Comparison of ENCODE assay signal across 1 cellular context in the genomic region with DNA sequence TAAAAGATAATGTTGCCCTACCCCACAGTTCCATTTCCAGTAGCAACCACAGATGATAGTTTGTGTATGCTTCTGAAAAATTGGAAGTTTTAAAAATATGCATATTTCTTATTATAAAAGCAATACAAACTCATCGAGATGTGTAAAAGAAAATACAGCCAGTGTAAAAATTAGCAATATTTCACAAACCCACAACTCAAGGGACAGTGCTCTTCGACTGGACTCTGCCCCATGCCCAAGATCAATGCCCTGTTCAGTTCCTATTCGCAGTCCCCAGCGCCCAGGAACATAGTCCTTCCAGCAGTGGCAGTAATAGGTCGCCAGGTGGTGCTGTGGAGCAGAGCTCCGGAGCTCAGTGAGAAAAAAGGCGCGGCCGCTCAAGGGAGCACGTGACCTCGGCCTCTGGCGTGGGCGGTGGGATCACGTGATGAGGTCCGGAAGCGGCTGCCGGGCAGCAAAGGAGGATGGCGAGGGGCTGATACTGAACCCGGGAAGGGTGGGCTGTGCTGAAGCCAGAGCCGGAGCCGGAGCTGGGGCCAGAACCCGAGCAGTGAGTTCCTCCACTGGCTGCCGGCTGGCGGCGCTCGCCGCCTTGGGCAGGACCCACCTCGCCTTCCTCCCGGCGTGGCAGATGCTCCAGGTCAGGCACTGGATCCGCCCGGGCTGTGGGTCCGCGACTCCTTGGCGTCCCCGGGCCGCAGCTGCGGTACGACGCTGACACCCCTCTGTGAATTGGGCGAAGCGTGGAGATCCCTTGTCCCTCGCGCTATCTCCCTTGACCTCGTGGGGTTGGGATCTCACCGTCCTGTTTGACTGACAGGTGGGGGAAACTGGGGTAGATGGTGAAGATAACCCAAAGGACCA.
TF ChIP-seq lines count a peak whose summit lies in the region.

A gene (plus strand): TSS at position 430 of the 864 bp plus-strand sequence. CDS start 11,190 bp downstream, outside the sequence.

TF ChIP-seq in K562, 482 proteins besides CTCF, POLR2A, EP300 and RAD21 (continued from another document):
- TF ChIP-seq, protein P1, sequence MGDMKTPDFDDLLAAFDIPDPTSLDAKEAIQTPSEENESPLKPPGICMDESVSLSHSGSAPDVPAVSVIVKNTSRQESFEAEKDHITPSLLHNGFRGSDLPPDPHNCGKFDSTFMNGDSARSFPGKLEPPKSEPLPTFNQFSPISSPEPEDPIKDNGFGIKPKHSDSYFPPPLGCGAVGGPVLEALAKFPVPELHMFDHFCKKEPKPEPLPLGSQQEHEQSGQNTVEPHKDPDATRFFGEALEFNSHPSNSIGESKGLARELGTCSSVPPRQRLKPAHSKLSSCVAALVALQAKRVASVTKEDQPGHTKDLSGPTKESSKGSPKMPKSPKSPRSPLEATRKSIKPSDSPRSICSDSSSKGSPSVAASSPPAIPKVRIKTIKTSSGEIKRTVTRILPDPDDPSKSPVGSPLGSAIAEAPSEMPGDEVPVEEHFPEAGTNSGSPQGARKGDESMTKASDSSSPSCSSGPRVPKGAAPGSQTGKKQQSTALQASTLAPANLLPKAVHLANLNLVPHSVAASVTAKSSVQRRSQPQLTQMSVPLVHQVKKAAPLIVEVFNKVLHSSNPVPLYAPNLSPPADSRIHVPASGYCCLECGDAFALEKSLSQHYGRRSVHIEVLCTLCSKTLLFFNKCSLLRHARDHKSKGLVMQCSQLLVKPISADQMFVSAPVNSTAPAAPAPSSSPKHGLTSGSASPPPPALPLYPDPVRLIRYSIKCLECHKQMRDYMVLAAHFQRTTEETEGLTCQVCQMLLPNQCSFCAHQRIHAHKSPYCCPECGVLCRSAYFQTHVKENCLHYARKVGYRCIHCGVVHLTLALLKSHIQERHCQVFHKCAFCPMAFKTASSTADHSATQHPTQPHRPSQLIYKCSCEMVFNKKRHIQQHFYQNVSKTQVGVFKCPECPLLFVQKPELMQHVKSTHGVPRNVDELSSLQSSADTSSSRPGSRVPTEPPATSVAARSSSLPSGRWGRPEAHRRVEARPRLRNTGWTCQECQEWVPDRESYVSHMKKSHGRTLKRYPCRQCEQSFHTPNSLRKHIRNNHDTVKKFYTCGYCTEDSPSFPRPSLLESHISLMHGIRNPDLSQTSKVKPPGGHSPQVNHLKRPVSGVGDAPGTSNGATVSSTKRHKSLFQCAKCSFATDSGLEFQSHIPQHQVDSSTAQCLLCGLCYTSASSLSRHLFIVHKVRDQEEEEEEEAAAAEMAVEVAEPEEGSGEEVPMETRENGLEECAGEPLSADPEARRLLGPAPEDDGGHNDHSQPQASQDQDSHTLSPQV (IDR thresholded peaks at IDR 0.05): no peak
- TF ChIP-seq, protein P2, sequence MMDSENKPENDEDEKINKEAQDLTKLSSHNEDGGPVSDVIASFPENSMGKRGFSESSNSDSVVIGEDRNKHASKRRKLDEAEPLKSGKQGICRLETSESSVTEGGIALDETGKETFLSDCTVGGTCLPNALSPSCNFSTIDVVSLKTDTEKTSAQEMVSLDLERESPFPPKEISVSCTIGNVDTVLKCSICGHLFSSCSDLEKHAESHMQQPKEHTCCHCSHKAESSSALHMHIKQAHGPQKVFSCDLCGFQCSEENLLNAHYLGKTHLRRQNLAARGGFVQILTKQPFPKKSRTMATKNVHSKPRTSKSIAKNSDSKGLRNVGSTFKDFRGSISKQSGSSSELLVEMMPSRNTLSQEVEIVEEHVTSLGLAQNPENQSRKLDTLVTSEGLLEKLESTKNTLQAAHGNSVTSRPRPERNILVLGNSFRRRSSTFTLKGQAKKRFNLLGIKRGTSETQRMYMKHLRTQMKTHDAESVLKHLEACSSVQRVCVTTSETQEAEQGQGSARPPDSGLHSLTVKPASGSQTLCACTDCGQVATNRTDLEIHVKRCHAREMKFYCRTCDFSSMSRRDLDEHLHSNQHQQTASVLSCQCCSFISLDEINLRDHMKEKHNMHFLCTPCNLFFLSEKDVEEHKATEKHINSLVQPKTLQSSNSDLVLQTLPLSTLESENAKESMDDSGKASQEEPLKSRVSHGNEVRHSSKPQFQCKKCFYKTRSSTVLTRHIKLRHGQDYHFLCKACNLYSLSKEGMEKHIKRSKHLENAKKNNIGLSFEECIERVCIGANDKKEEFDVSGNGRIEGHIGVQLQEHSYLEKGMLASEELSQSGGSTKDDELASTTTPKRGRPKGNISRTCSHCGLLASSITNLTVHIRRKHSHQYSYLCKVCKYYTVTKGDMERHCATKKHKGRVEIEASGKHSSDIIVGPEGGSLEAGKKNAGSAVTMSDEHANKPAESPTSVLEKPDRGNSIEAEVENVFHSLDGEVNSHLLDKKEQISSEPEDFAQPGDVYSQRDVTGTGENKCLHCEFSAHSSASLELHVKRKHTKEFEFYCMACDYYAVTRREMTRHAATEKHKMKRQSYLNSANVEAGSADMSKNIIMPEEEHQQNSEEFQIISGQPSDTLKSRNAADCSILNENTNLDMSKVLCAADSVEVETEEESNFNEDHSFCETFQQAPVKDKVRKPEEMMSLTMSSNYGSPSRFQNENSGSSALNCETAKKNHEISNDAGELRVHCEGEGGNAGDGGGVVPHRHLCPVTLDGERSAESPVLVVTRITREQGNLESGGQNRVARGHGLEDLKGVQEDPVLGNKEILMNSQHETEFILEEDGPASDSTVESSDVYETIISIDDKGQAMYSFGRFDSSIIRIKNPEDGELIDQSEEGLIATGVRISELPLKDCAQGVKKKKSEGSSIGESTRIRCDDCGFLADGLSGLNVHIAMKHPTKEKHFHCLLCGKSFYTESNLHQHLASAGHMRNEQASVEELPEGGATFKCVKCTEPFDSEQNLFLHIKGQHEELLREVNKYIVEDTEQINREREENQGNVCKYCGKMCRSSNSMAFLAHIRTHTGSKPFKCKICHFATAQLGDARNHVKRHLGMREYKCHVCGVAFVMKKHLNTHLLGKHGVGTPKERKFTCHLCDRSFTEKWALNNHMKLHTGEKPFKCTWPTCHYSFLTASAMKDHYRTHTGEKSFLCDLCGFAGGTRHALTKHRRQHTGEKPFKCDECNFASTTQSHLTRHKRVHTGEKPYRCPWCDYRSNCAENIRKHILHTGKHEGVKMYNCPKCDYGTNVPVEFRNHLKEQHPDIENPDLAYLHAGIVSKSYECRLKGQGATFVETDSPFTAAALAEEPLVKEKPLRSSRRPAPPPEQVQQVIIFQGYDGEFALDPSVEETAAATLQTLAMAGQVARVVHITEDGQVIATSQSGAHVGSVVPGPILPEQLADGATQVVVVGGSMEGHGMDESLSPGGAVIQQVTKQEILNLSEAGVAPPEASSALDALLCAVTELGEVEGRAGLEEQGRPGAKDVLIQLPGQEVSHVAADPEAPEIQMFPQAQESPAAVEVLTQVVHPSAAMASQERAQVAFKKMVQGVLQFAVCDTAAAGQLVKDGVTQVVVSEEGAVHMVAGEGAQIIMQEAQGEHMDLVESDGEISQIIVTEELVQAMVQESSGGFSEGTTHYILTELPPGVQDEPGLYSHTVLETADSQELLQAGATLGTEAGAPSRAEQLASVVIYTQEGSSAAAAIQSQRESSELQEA (IDR thresholded peaks at IDR 0.05; ENCODE audit: low read depth): no peak
- TF ChIP-seq BRCA1 (IDR thresholded peaks at IDR 0.05) (no peak), BRCA1 (CRISPR knock-in tag; IDR thresholded peaks at IDR 0.05) (no peak), SP2 (IDR thresholded peaks at IDR 0.05; ENCODE audit: extremely low read depth, low read depth, low read length, poor library complexity, severe bottlenecking) (no peak), TBL1XR1 (IDR thresholded peaks at IDR 0.05; ENCODE audit: low read length in 2 of 2) (peak in 1 of 2 experiments; percentile 19; a peak in 1 of 4 replicates), NCOR1 (IDR thresholded peaks at IDR 0.05) (no peak), SAFB2 (IDR thresholded peaks at IDR 0.05; ENCODE audit: borderline replicate concordance, low read depth, low read length, severe bottlenecking) (no peak), STAT5A (IDR thresholded peaks at IDR 0.05; ENCODE audit: borderline replicate concordance, low read length) (no peak), CBX3 (IDR thresholded peaks at IDR 0.05; ENCODE audit: borderline replicate concordance in 1 of 2, low read length in 2 of 2) (peak in 1 of 2 experiments; percentile 58; a peak in 1 of 3 replicates)
- TF ChIP-seq, protein P3, sequence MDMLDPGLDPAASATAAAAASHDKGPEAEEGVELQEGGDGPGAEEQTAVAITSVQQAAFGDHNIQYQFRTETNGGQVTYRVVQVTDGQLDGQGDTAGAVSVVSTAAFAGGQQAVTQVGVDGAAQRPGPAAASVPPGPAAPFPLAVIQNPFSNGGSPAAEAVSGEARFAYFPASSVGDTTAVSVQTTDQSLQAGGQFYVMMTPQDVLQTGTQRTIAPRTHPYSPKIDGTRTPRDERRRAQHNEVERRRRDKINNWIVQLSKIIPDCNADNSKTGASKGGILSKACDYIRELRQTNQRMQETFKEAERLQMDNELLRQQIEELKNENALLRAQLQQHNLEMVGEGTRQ (CRISPR knock-in tag; IDR thresholded peaks at IDR 0.05): peak; percentile 99
- TF ChIP-seq, protein P4, sequence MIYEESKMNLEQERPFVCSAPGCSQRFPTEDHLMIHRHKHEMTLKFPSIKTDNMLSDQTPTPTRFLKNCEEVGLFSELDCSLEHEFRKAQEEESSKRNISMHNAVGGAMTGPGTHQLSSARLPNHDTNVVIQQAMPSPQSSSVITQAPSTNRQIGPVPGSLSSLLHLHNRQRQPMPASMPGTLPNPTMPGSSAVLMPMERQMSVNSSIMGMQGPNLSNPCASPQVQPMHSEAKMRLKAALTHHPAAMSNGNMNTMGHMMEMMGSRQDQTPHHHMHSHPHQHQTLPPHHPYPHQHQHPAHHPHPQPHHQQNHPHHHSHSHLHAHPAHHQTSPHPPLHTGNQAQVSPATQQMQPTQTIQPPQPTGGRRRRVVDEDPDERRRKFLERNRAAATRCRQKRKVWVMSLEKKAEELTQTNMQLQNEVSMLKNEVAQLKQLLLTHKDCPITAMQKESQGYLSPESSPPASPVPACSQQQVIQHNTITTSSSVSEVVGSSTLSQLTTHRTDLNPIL (CRISPR knock-in tag; IDR thresholded peaks at IDR 0.05): no peak
